ENCODE assay signal across 34 cellular contexts in the genomic region with DNA sequence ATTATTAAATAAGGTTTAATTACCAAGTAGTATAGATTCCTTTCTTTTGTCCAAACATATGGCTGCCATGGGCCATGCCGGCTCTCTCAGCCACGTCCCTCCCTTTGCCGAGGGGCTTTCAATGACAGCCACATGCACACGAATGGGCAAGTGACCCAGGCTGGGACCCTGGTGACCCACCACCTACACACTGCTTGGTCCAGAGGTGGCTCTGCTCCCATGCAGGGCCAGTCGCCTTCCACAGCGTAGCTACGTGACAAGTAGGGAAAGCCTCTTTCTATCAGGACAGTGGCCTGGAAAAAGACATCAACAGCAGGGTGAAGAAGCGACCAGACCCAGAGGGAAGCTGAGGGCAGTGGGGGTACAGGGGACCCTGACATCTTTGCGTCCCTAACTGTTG.
"Had no signal": no experiment of that assay in that cellular context is flagged by ENCODE, and none has a peak within 500 bp of the region (broad histone marks: within the 10 kb centered on the region; RNA-seq: fewer than 3 reads in every experiment).

No MANE protein-coding gene starts in this region.

- H3K9me3 ChIP-seq: MG63 had no signal

- H3K4me3 ChIP-seq: MG63 had no signal

- H3K27ac ChIP-seq: KMS-11 had no signal

- H3K36me3 ChIP-seq: MG63 had no signal

- H3K27me3 ChIP-seq: MG63 had no signal

- DNase-seq: Karpas-422, Kasumi-1, KG1, MG63, MM.1S, MV-4-11, NCI-H1048, NCI-H1092, NCI-H1092 treated with DMSO at 0.1 percent for 48 hours, NCI-H1105, NCI-H1105 treated with DMSO at 0.1 percent for 48 hours, NCI-H1417, NCI-H1417 treated with DMSO at 0.1 percent for 48 hours, NCI-H1436, NCI-H146, NCI-H1694, NCI-H1694 treated with DMSO at 0.1 percent for 48 hours, NCI-H187, NCI-H187 treated with DMSO at 0.1 percent for 48 hours, NCI-H1930, NCI-H2029, NCI-H2029 treated with DMSO at 0.1 percent for 48 hours, NCI-H2081, NCI-H2081 treated with DMSO at 0.1 percent for 48 hours, NCI-H2107, NCI-H2171, NCI-H2171 treated with DMSO at 0.1 percent for 48 hours, NCI-H2227 treated with DMSO at 0.1 percent for 48 hours, NCI-H226, NCI-H345, NCI-H446, NCI-H446 treated with DMSO at 0.1 percent for 48 hours, NCI-H510A had no signal
